8 cellular contexts compared by ENCODE assay signal in the genomic region with DNA sequence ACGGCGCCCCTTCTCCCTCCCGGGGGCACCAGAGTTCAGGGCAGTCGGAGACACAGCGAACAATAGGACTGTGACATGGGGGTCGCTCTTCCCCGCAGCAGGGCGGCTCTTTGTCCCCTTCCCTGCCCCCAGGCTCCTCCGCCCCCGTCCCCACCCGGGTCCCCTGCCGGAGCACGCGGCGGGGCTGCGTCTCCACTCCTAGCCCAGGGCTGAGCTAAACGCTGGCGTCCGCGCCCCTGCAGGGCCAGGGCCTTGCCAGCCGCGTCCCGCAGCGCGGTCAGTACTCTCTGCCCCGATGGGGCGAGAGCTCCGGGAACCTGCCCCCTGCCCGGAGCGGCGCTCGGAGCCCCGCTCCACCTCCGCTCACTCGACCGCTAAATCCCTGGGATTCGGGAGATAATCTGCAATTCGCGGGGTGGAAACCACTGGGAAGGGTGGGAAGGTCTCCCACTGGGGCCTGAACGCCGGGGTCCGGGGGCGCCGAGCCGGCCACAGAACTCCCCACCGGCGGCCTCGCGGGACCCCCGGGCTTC. TPM values are rescaled to one million over a fixed set of nuclear protein-coding genes. Genes with fewer than 3 reads are reported as not detected.
A peak's percentile ranks its signal among the peaks of the same experiment; 100 is the strongest.
DNase-seq lines count a peak whose midpoint lies in the region; ATAC-seq and TF ChIP-seq lines count a peak whose summit lies in the region.

No MANE protein-coding gene starts in this region.

- no peaks in the 10 kb centered on the region for H3K9me3 Mint-ChIP-seq in neural progenitor cell

- peak; percentile 77 for DNase-seq in BE2C
- DNase-seq in activated CD4-positive, alpha-beta T cell treated with anti-CD3 and anti-CD28 coated beads for 48 hours, result peak; percentile 45
- DNase-seq in fibroblast of lung (ENCODE audit: low read depth in 2 of 2), result peak in 1 of 2 donors; percentile 48
- peak; percentile 82 for DNase-seq in neural progenitor cell (ENCODE audit: low spot score)
- DNase-seq in SKM-1 treated with dmso at 0.1 percent for 144 hours (lab: John Stamatoyannopoulos, UW; ENCODE audit: unreplicated experiment), result no peak

- H3K4me1 Mint-ChIP-seq in neural progenitor cell, result peaks cover 54% of the 10 kb centered on the region

- no peaks in the 10 kb centered on the region for H3K9me3 ChIP-seq in BE2C
- no peaks in the 10 kb centered on the region for H3K9me3 ChIP-seq in fibroblast of lung (ENCODE audit: control insufficient read depth, insufficient read depth, low read depth, low read length)
- H3K9me3 ChIP-seq in neural progenitor cell (ENCODE audit: low read depth), result no peaks in the 10 kb centered on the region

- H3K27ac ChIP-seq in fibroblast of lung (ENCODE audit: insufficient read depth, low read length) (peak overlapping the region; percentile 56), neural progenitor cell (peak overlapping the region; percentile 80)

- peak; percentile 25 for ATAC-seq in GM19035 (IDR thresholded peaks at IDR 0.05; ENCODE audit: unreplicated experiment)
- ATAC-seq in HG03457 (IDR thresholded peaks at IDR 0.05; ENCODE audit: unreplicated experiment), result peak; percentile 10
- ATAC-seq in HG03139 (IDR thresholded peaks at IDR 0.05; ENCODE audit: unreplicated experiment), result no peak

- H3F3A ChIP-seq in neural progenitor cell (ENCODE audit: low read depth), result peaks cover 46% of the 10 kb centered on the region

- H3K4me3 Mint-ChIP-seq in neural progenitor cell, result peak overlapping the region; percentile 91

- H2AFZ ChIP-seq in fibroblast of lung (ENCODE audit: low read length) (peak overlapping the region; percentile 40), neural progenitor cell (replicated peaks) (peak overlapping the region; percentile 48)

- H3K27ac Mint-ChIP-seq in neural progenitor cell, result peak overlapping the region; percentile 94

- H3K36me3 ChIP-seq in BE2C (peaks cover 17% of the 10 kb centered on the region), fibroblast of lung (ENCODE audit: control insufficient read depth, insufficient read depth, low read length) (no peaks in the 10 kb centered on the region), neural progenitor cell (no peaks in the 10 kb centered on the region)

- TF ChIP-seq CTCF in BE2C (IDR thresholded peaks at IDR 0.05; ENCODE audit: low read depth, low read length) (no peak), fibroblast of lung (conservative IDR thresholded peaks at IDR 0.05 in 1 of 2, IDR thresholded peaks at IDR 0.05 in 1 of 2; ENCODE audit: low read depth in 1 of 2, low read length in 2 of 2) (no peak), neural progenitor cell (IDR thresholded peaks at IDR 0.05) (no peak)

- H3K4me3 ChIP-seq in BE2C (ENCODE audit: low read depth, low read length), result peak overlapping the region; percentile 84
- H3K4me3 ChIP-seq in fibroblast of lung (replicated peaks in 1 of 4; ENCODE audit: control extremely low read depth in 1 of 4, insufficient read depth in 1 of 4, low read depth in 3 of 4, low read length in 4 of 4), result peak overlapping the region; percentile 59 to 78 (median 68)
- peak overlapping the region; percentile 87 for H3K4me3 ChIP-seq in neural progenitor cell

- no peaks in the 10 kb centered on the region for H3K27me3 ChIP-seq in BE2C
- no peaks in the 10 kb centered on the region for H3K27me3 ChIP-seq in fibroblast of lung (ENCODE audit: control insufficient read depth, insufficient read depth, low read length)
- H3K27me3 ChIP-seq in neural progenitor cell, result peaks cover 25% of the 10 kb centered on the region

- no peaks in the 10 kb centered on the region for H4K20me1 ChIP-seq in fibroblast of lung (ENCODE audit: control insufficient read depth, extremely low read depth, insufficient read depth, low read length)
- peaks cover 36% of the 10 kb centered on the region for H4K20me1 ChIP-seq in neural progenitor cell (ENCODE audit: low read depth)

- H3K36me3 Mint-ChIP-seq in neural progenitor cell, result no peaks in the 10 kb centered on the region

- H3K27me3 Mint-ChIP-seq in neural progenitor cell (ENCODE audit: insufficient read depth, low read depth), result peaks cover 10% of the 10 kb centered on the region

- peak overlapping the region; percentile 57 for H3K9ac ChIP-seq in fibroblast of lung (ENCODE audit: insufficient read depth, low read length)
- H3K9ac ChIP-seq in neural progenitor cell, result peak overlapping the region; percentile 36

- peak overlapping the region; percentile 89 for H3K4me2 ChIP-seq in fibroblast of lung (ENCODE audit: extremely low read depth, insufficient read depth, low read length)
- peak overlapping the region; percentile 91 for H3K4me2 ChIP-seq in neural progenitor cell

- H3K79me2 ChIP-seq in fibroblast of lung (ENCODE audit: control insufficient read depth, insufficient read depth, low read length) (peaks cover 29% of the 10 kb centered on the region), neural progenitor cell (ENCODE audit: low read depth) (peaks cover 39% of the 10 kb centered on the region)

- H3K4me1 ChIP-seq in BE2C, result peaks cover 20% of the 10 kb centered on the region
- H3K4me1 ChIP-seq in fibroblast of lung (ENCODE audit: control insufficient read depth, extremely low read depth, insufficient read depth, low read length), result peaks cover 3% of the 10 kb centered on the region
- H3K4me1 ChIP-seq in neural progenitor cell, result peaks cover 43% of the 10 kb centered on the region

RNA-seq across cellular contexts. Expression of a gene that starts 0.8 kb away (rescaled TPM):
- polyA plus RNA-seq in BE2C (2012; ENCODE audit: insufficient read depth, insufficient read length, low read depth), result 66.5 TPM
- total RNA-seq in fibroblast of lung (2.6 and 9.6 TPM in 2 replicates), neural progenitor cell (ENCODE audit: low replicate concordance) (19.0 and 41.3 TPM in 2 replicates)
- 4.6 and 8.3 TPM in 2 replicates for polyA plus RNA-seq in fibroblast of lung
- 7.1 and 14.6 TPM in 2 replicates for polyA plus RNA-seq in fibroblast of lung (2012)
- polyA minus RNA-seq in fibroblast of lung (ENCODE audit: low replicate concordance), result 10.7 and 17.9 TPM in 2 replicates

RNA-seq across cellular contexts. Expression of a gene that starts 40.1 kb away (rescaled TPM):
- polyA plus RNA-seq in BE2C (2012; ENCODE audit: insufficient read depth, insufficient read length, low read depth), result 0.14 TPM
- total RNA-seq in fibroblast of lung (7.7 and 9.9 TPM in 2 replicates), neural progenitor cell (ENCODE audit: low replicate concordance) (0.32 and 1.2 TPM in 2 replicates)
- polyA plus RNA-seq in fibroblast of lung, result 1.5 and 1.6 TPM in 2 replicates
- 2.6 and 2.9 TPM in 2 replicates for polyA plus RNA-seq in fibroblast of lung (2012)
- 2.4 and 2.7 TPM in 2 replicates for polyA minus RNA-seq in fibroblast of lung (ENCODE audit: low replicate concordance)
